Comparison of ENCODE assay signal across 7 cellular contexts in the genomic region with DNA sequence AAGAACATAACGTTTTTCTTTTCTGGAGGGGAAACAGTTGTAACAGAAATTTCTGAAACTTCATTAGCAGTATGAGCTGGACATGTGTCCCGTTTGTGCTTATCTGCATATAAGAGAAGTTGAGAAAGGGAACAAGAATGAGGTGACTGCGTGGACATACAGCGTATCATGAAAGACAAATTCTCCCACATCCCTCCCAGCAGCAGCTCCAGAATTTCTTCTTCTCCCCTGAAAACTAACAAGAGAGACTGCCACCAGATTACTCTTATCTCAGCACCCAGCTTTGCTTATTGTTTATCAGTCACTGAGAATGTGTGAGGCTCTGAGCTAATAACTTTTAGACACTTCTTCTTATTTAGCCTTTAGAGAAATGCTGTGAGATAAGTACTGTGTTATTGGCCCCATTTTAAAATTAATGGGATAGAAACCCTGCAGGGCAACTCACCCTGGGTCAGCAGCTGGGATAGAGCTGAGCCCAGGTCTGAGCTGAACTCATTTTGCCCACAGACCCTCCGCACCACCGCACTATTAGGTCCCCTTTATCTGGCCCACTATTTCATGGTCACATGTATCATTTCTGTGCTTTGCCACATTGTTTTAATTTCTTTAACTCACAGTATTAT. TPM values are rescaled to one million over a fixed set of nuclear protein-coding genes. Genes with fewer than 3 reads are reported as not detected.
"Had no signal": no experiment of that assay in that cellular context is flagged by ENCODE, and none has a peak within 500 bp of the region (broad histone marks: within the 10 kb centered on the region; RNA-seq: fewer than 3 reads in every experiment).

No MANE protein-coding gene starts in this region.

RNA-seq across cellular contexts. Expression of a gene that starts 18.7 kb away (rescaled TPM):
- total RNA-seq: GM23248, H4, H7, HepG2, HFFc6, HT1080 had no signal
- polyA plus RNA-seq: HepG2, IgD-negative memory B cell had no signal
